ENCODE assay signal across 15 cellular contexts in genomic region chr13:75395056-75395455, GRCh38.
DNase-seq lines count a peak whose midpoint lies in the region; ATAC-seq, FAIRE-seq and TF ChIP-seq lines count a peak whose summit lies in the region.
"Had no signal": no experiment of that assay in that cellular context is flagged by ENCODE, and none has a peak within 500 bp of the region (broad histone marks: within the 10 kb centered on the region; RNA-seq: fewer than 3 reads in every experiment).

No MANE protein-coding gene starts in this region.

- H3K4me3 Mint-ChIP-seq in T-helper 2 cell treated with Interferon-gamma antibody and Interleukin-4, amounts not matched to agents 5 μg/mL and 100 μg/mL, for 36 hours, result no peak overlapping the region
- H3K4me3 Mint-ChIP-seq: activated CD8-positive, alpha-beta T cell treated with anti-CD3 and anti-CD28 coated beads for 36 hours; activated naive CD4-positive, alpha-beta T cell treated with anti-CD3 and anti-CD28 coated beads, Interleukin-2, amount 50 U/mL, for 24 hours; CD4-positive, alpha-beta memory T cell; neural progenitor cell had no signal

- ATAC-seq in GM18909 (IDR thresholded peaks at IDR 0.05; ENCODE audit: poor library complexity, unreplicated experiment) (peak; percentile 64), HG02938 (IDR thresholded peaks at IDR 0.05; ENCODE audit: unreplicated experiment) (peak; percentile 55), pancreas (peak in 3 of 4 donors; percentile 55 to 60 (median 59))
- ATAC-seq: activated CD8-positive, alpha-beta T cell treated with anti-CD3 and anti-CD28 coated beads for 36 hours; left cardiac atrium; PC-3 had no signal

- no peak for TF ChIP-seq CTCF in pancreas (IDR thresholded peaks at IDR 0.05)

- no peaks in the 10 kb centered on the region for H3K9me3 Mint-ChIP-seq in T-helper 2 cell treated with Interferon-gamma antibody and Interleukin-4, amounts not matched to agents 5 μg/mL and 100 μg/mL, for 36 hours

- H3K27me3 Mint-ChIP-seq in T-helper 2 cell treated with Interferon-gamma antibody and Interleukin-4, amounts not matched to agents 5 μg/mL and 100 μg/mL, for 36 hours (ENCODE audit: low read depth), result peaks cover 3% of the 10 kb centered on the region
- H3K27me3 Mint-ChIP-seq: activated naive CD4-positive, alpha-beta T cell treated with anti-CD3 and anti-CD28 coated beads, Interleukin-2, amount 50 U/mL, for 24 hours had no signal

- H3K4me3 ChIP-seq in pancreas, result no peak overlapping the region
- H3K4me3 ChIP-seq: neural progenitor cell had no signal

- no peaks in the 10 kb centered on the region for H3K36me3 Mint-ChIP-seq in T-helper 2 cell treated with Interferon-gamma antibody and Interleukin-4, amounts not matched to agents 5 μg/mL and 100 μg/mL, for 36 hours (ENCODE audit: low read depth)
- H3K36me3 Mint-ChIP-seq: activated naive CD4-positive, alpha-beta T cell treated with anti-CD3 and anti-CD28 coated beads, Interleukin-2, amount 50 U/mL, for 24 hours; neural progenitor cell had no signal

- no peak overlapping the region for H3K27ac Mint-ChIP-seq in T-helper 2 cell treated with Interferon-gamma antibody and Interleukin-4, amounts not matched to agents 5 μg/mL and 100 μg/mL, for 36 hours
- H3K27ac Mint-ChIP-seq: activated CD8-positive, alpha-beta T cell treated with anti-CD3 and anti-CD28 coated beads for 36 hours; activated naive CD4-positive, alpha-beta T cell treated with anti-CD3 and anti-CD28 coated beads, Interleukin-2, amount 50 U/mL, for 24 hours; CD4-positive, alpha-beta memory T cell; neural progenitor cell had no signal

- peaks cover 0 to 5% (median 0%) of the 10 kb centered on the region in 3 donors for H3K4me1 ChIP-seq in pancreas
- H3K4me1 ChIP-seq: neural progenitor cell had no signal

- H3K9me3 ChIP-seq in pancreas, result no peaks in the 10 kb centered on the region

- DNase-seq in NOMO-1 treated with DMSO at 0.1 percent for 48 hours (lab: John Stamatoyannopoulos, UW; ENCODE audit: unreplicated experiment), result peak; percentile 89
- no peak for DNase-seq in pancreas
- DNase-seq in T-helper 2 cell treated with Interferon-gamma antibody and Interleukin-4, amounts not matched to agents 5 μg/mL and 100 μg/mL, for 36 hours (ENCODE audit: low spot score), result no peak
- no peak for DNase-seq in NCI-H748 (lab: John Stamatoyannopoulos, UW; ENCODE audit: unreplicated experiment)
- DNase-seq in ecto neural progenitor cell (ENCODE audit: low spot score), result no peak
- DNase-seq: activated CD8-positive, alpha-beta T cell treated with anti-CD3 and anti-CD28 coated beads for 36 hours; CD4-positive, alpha-beta memory T cell; head of caudate nucleus; left cardiac atrium; NCI-H2171 treated with DMSO at 0.1 percent for 48 hours; PC-3 had no signal

- no peaks in the 10 kb centered on the region for H3K36me3 ChIP-seq in pancreas
- H3K36me3 ChIP-seq: neural progenitor cell had no signal

- H3K27me3 ChIP-seq in pancreas, result no peaks in the 10 kb centered on the region
- H3K27me3 ChIP-seq: neural progenitor cell had no signal

- intact Hi-C loops in pancreas (cut with DNase I), result no loop called here

- H3K4me1 Mint-ChIP-seq in T-helper 2 cell treated with Interferon-gamma antibody and Interleukin-4, amounts not matched to agents 5 μg/mL and 100 μg/mL, for 36 hours (ENCODE audit: low read depth), result no peaks in the 10 kb centered on the region
- H3K4me1 Mint-ChIP-seq: activated naive CD4-positive, alpha-beta T cell treated with anti-CD3 and anti-CD28 coated beads, Interleukin-2, amount 50 U/mL, for 24 hours; CD4-positive, alpha-beta memory T cell; neural progenitor cell had no signal

- FAIRE-seq in pancreas (lab: Jason Lieb, UNC), result no peak

- WGBS in pancreas, 2 donors, result 50 to 74% methylated on average over 5 of the region's 5 CpGs

- no peak overlapping the region for H3K27ac ChIP-seq in pancreas
- H3K27ac ChIP-seq: neural progenitor cell had no signal
